Comparison of ENCODE assay signal across 8 cellular contexts in genomic region chr1:167803358-167804217, GRCh38.
DNase-seq lines count a peak whose midpoint lies in the region; ATAC-seq and TF ChIP-seq lines count a peak whose summit lies in the region.

No MANE protein-coding gene starts in this region.

- H3K36me3 Mint-ChIP-seq in activated T-cell treated with anti-CD3 and anti-CD28 coated beads, Interleukin-2, amount 50 U/mL, for 72 hours (ENCODE audit: insufficient read depth in 2 of 2), result peaks cover 0 to 2% of the 10 kb centered on the region in 2 donors
- H3K36me3 Mint-ChIP-seq in neural progenitor cell, result peaks cover 11% of the 10 kb centered on the region

- H3K4me1 Mint-ChIP-seq in activated T-cell treated with anti-CD3 and anti-CD28 coated beads, Interleukin-2, amount 50 U/mL, for 72 hours (ENCODE audit: low read depth), result peaks cover 26% of the 10 kb centered on the region
- H3K4me1 Mint-ChIP-seq in neural progenitor cell, result no peaks in the 10 kb centered on the region

- no peak overlapping the region for H3K27ac ChIP-seq in neural progenitor cell

- TF ChIP-seq CTCF in neural progenitor cell (IDR thresholded peaks at IDR 0.05), result peak; percentile 92

- H3K9me3 ChIP-seq in HAP-1 (no peaks in the 10 kb centered on the region; the same call in 1 of the 2 replicates), neural progenitor cell (ENCODE audit: low read depth) (no peaks in the 10 kb centered on the region)

- peaks cover 6% of the 10 kb centered on the region for H3F3A ChIP-seq in neural progenitor cell (ENCODE audit: low read depth)

- in situ Hi-C loops in HAP-1 (cut with MboI; ENCODE audit: low sequenced_read_pairs), result no loop called here

- no peak overlapping the region for H3K4me2 ChIP-seq in neural progenitor cell

- H4K20me1 ChIP-seq in neural progenitor cell (ENCODE audit: low read depth), result no peaks in the 10 kb centered on the region

- no peaks in the 10 kb centered on the region for H3K4me1 ChIP-seq in HAP-1
- peaks cover 9% of the 10 kb centered on the region for H3K4me1 ChIP-seq in neural progenitor cell

- H3K79me2 ChIP-seq in neural progenitor cell (ENCODE audit: low read depth), result no peaks in the 10 kb centered on the region

- H3K4me3 ChIP-seq in HAP-1 (no peak overlapping the region), neural progenitor cell (no peak overlapping the region)

- H3K9me3 Mint-ChIP-seq in activated T-cell treated with anti-CD3 and anti-CD28 coated beads, Interleukin-2, amount 50 U/mL, for 72 hours, result no peaks in the 10 kb centered on the region
- peaks cover 27% of the 10 kb centered on the region for H3K9me3 Mint-ChIP-seq in neural progenitor cell

- no peak overlapping the region for H2AFZ ChIP-seq in neural progenitor cell (replicated peaks)

- H3K9ac ChIP-seq in neural progenitor cell, result no peak overlapping the region

- DNase-seq in GDM1 (lab: John Stamatoyannopoulos, UW), result peak; percentile 88
- DNase-seq in HAP-1 (ENCODE audit: low spot score in 2 of 2), result peak; percentile 90 to 93
- DNase-seq in LoVo (ENCODE audit: low spot score), result peak; percentile 88
- DNase-seq in RPMI7951 (ENCODE audit: low read depth), result peak; percentile 89
- peak; percentile 90 to 91 for DNase-seq in activated T-cell treated with anti-CD3 and anti-CD28 coated beads, Interleukin-2, amount 50 U/mL, for 72 hours
- DNase-seq in fibroblast of peridontal ligament (ENCODE audit: extremely low read depth), result peak; percentile 95
- DNase-seq in neural progenitor cell (ENCODE audit: low spot score), result peak; percentile 91
- DNase-seq in stromal cell of bone marrow (ENCODE audit: low read depth), result peak; percentile 88

- ATAC-seq in activated T-cell treated with anti-CD3 and anti-CD28 coated beads, Interleukin-2, amount 50 U/mL, for 72 hours (replicated peaks in 1 of 2), result peak; percentile 88 to 90

- no peaks in the 10 kb centered on the region for H3K27me3 Mint-ChIP-seq in activated T-cell treated with anti-CD3 and anti-CD28 coated beads, Interleukin-2, amount 50 U/mL, for 72 hours (ENCODE audit: low read depth)
- no peaks in the 10 kb centered on the region for H3K27me3 Mint-ChIP-seq in neural progenitor cell (ENCODE audit: insufficient read depth, low read depth)

- H3K36me3 ChIP-seq in HAP-1 (replicated peaks) (no peaks in the 10 kb centered on the region), neural progenitor cell (no peaks in the 10 kb centered on the region)

- H3K27ac Mint-ChIP-seq in activated T-cell treated with anti-CD3 and anti-CD28 coated beads, Interleukin-2, amount 50 U/mL, for 72 hours, result peak overlapping the region; percentile 88
- no peak overlapping the region for H3K27ac Mint-ChIP-seq in neural progenitor cell

- H3K27me3 ChIP-seq in HAP-1 (ENCODE audit: low read depth), result no peaks in the 10 kb centered on the region
- no peaks in the 10 kb centered on the region for H3K27me3 ChIP-seq in neural progenitor cell

- H3K4me3 Mint-ChIP-seq in activated T-cell treated with anti-CD3 and anti-CD28 coated beads, Interleukin-2, amount 50 U/mL, for 72 hours, result peak overlapping the region; percentile 68 to 83
- no peak overlapping the region for H3K4me3 Mint-ChIP-seq in neural progenitor cell
